8 cellular contexts compared by ENCODE assay signal in the genomic region with DNA sequence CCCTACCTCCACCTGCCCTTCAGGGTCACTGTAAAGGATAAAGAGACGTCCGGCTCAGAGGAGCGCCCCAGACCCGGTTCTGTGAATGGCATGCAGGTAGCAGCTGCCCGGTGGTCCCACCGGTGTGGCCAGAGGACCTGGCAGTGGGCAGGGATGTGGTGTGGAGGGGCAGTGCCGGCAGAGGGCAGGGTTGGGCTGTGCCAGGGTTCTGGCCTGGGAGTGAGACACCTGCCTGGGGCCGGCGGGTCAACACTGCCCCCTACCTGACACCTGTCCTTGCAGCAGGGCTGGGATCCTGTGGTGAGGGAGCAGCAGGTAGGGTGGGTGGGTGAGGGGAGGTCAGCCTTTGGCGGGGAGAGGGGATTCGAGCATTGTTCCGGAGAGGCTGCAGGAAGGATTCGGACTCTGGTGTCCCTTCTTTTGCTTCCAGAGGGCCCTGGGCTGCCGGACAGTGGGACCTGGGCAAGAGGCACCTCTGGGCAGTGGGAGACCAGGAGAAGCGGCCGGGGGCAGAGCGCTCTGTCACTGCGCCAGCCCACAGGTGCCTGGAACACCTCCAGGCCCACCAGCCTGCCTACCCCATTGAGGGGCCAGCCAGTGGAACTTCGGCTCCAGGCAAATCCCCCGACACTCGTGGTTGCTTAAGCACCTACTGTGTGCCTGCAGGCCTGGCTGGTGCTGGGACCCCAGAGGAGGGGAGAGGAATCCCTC. TPM values are rescaled to one million over a fixed set of nuclear protein-coding genes. Genes with fewer than 3 reads are reported as not detected.
A peak's percentile ranks its signal among the peaks of the same experiment; 100 is the strongest.
DNase-seq lines count a peak whose midpoint lies in the region; ATAC-seq and TF ChIP-seq lines count a peak whose summit lies in the region.

No MANE protein-coding gene starts in this region.

- no peaks in the 10 kb centered on the region for H3K9me3 ChIP-seq in cardiac muscle cell (ENCODE audit: low read depth)

- no peak overlapping the region for H3K27ac Mint-ChIP-seq in GM23338
- H3K27ac Mint-ChIP-seq in progenitor cell of endocrine pancreas, result peak overlapping the region; percentile 78

- H3F3A ChIP-seq in GM23338 (replicated peaks; ENCODE audit: low read depth), result peaks cover 6% of the 10 kb centered on the region; the same call in 1 of the 2 replicates

- H4K20me1 ChIP-seq in GM23338 (replicated peaks; ENCODE audit: insufficient read depth), result 0 out of 2 replicates have a peak, but pooled peaks cover 4% of the 10 kb centered on the region

- H3K4me3 ChIP-seq in GM23338 (peak overlapping the region; percentile 67), cardiac muscle cell (no peak overlapping the region)

- H3K4me3 Mint-ChIP-seq in GM23338 (peak overlapping the region; percentile 70), progenitor cell of endocrine pancreas (ENCODE audit: low read depth) (peak overlapping the region; percentile 50)

- H3K36me3 Mint-ChIP-seq in GM23338 (ENCODE audit: low read depth) (no peaks in the 10 kb centered on the region; the same call in 1 of the 3 replicates), progenitor cell of endocrine pancreas (ENCODE audit: insufficient read depth) (no peaks in the 10 kb centered on the region)

- no peaks in the 10 kb centered on the region for H3K79me2 ChIP-seq in GM23338 (replicated peaks; ENCODE audit: insufficient read depth)

- H3K27me3 Mint-ChIP-seq in GM23338 (ENCODE audit: insufficient read depth, low read depth, poor library complexity), result peaks cover 50% of the 10 kb centered on the region
- H3K27me3 Mint-ChIP-seq in progenitor cell of endocrine pancreas, result peaks cover 39% of the 10 kb centered on the region

- H3K4me1 Mint-ChIP-seq in GM23338 (peaks cover 13% of the 10 kb centered on the region; the same call in 1 of the 3 replicates), progenitor cell of endocrine pancreas (ENCODE audit: low read depth) (peaks cover 8% of the 10 kb centered on the region)

- no peaks in the 10 kb centered on the region for H3K36me3 ChIP-seq in GM23338 (ENCODE audit: insufficient read depth)
- H3K36me3 ChIP-seq in cardiac muscle cell, result no peaks in the 10 kb centered on the region

- H3K27me3 ChIP-seq in GM23338 (ENCODE audit: insufficient read depth), result peaks cover 41% of the 10 kb centered on the region
- H3K27me3 ChIP-seq in cardiac muscle cell, result peaks cover 58% of the 10 kb centered on the region

- no peaks in the 10 kb centered on the region for H3K9me2 ChIP-seq in GM23338 (ENCODE audit: insufficient read depth)

- H3K4me1 ChIP-seq in GM23338 (ENCODE audit: insufficient read depth), result peaks cover 10% of the 10 kb centered on the region; the same call in 1 of the 2 replicates
- peaks cover 7% of the 10 kb centered on the region for H3K4me1 ChIP-seq in cardiac muscle cell (ENCODE audit: low read depth)

- TF ChIP-seq CTCF in GM23338 (conservative IDR thresholded peaks at IDR 0.05; ENCODE audit: low read depth in 2 of 2) (peak; percentile 78 to 100), cardiac muscle cell (IDR thresholded peaks at IDR 0.05; ENCODE audit: low read depth, low read length) (peak; percentile 42), progenitor cell of endocrine pancreas (IDR thresholded peaks at IDR 0.05; ENCODE audit: unreplicated experiment) (peak; percentile 74)

- peak overlapping the region; percentile 98 for H3K4me2 ChIP-seq in GM23338

- ATAC-seq in GM23338, result peak; percentile 76

- peak overlapping the region; percentile 91; the same call in 1 of the 2 replicates for H2AFZ ChIP-seq in GM23338

- peak; percentile 58 for DNase-seq in DMS153 (lab: John Stamatoyannopoulos, UW)
- peak; percentile 94 for DNase-seq in GM23338 (ENCODE audit: low spot score)
- peak; percentile 76 for DNase-seq in NCI-H226
- peak; percentile 23 for DNase-seq in activated T-helper 9 cell treated with anti-CD3 and anti-CD28 coated beads, Interleukin-2, amount 50 U/mL, for 16 hours (ENCODE audit: low read depth)
- DNase-seq in cardiac muscle cell (ENCODE audit: low read depth in 1 of 2, low spot score in 1 of 2), result peak; percentile 51 to 72
- DNase-seq in progenitor cell of endocrine pancreas (ENCODE audit: low spot score, unreplicated experiment), result peak; percentile 76
- DNase-seq in Ammon's horn (ENCODE audit: low spot score), result no peak
- no peak for DNase-seq in KG1 (lab: John Stamatoyannopoulos, UW)

- H3K27ac ChIP-seq in GM23338 (ENCODE audit: low read depth) (0 out of 2 replicates have a peak overlapping the region, but pooled peaks have one; percentile 55), cardiac muscle cell (no peak overlapping the region)

- H3K9me3 Mint-ChIP-seq in GM23338, result peaks cover 7% of the 10 kb centered on the region; the same call in 2 of the 3 replicates
- no peaks in the 10 kb centered on the region for H3K9me3 Mint-ChIP-seq in progenitor cell of endocrine pancreas (ENCODE audit: low read depth)

TF ChIP-seq in GM23338, 12 proteins besides CTCF, POLR2A, EP300 and RAD21 (continues in another document):
- TF ChIP-seq EZH2 (IDR thresholded peaks at IDR 0.05; ENCODE audit: low read depth, unreplicated experiment), result no peak
- TF ChIP-seq, protein P1, sequence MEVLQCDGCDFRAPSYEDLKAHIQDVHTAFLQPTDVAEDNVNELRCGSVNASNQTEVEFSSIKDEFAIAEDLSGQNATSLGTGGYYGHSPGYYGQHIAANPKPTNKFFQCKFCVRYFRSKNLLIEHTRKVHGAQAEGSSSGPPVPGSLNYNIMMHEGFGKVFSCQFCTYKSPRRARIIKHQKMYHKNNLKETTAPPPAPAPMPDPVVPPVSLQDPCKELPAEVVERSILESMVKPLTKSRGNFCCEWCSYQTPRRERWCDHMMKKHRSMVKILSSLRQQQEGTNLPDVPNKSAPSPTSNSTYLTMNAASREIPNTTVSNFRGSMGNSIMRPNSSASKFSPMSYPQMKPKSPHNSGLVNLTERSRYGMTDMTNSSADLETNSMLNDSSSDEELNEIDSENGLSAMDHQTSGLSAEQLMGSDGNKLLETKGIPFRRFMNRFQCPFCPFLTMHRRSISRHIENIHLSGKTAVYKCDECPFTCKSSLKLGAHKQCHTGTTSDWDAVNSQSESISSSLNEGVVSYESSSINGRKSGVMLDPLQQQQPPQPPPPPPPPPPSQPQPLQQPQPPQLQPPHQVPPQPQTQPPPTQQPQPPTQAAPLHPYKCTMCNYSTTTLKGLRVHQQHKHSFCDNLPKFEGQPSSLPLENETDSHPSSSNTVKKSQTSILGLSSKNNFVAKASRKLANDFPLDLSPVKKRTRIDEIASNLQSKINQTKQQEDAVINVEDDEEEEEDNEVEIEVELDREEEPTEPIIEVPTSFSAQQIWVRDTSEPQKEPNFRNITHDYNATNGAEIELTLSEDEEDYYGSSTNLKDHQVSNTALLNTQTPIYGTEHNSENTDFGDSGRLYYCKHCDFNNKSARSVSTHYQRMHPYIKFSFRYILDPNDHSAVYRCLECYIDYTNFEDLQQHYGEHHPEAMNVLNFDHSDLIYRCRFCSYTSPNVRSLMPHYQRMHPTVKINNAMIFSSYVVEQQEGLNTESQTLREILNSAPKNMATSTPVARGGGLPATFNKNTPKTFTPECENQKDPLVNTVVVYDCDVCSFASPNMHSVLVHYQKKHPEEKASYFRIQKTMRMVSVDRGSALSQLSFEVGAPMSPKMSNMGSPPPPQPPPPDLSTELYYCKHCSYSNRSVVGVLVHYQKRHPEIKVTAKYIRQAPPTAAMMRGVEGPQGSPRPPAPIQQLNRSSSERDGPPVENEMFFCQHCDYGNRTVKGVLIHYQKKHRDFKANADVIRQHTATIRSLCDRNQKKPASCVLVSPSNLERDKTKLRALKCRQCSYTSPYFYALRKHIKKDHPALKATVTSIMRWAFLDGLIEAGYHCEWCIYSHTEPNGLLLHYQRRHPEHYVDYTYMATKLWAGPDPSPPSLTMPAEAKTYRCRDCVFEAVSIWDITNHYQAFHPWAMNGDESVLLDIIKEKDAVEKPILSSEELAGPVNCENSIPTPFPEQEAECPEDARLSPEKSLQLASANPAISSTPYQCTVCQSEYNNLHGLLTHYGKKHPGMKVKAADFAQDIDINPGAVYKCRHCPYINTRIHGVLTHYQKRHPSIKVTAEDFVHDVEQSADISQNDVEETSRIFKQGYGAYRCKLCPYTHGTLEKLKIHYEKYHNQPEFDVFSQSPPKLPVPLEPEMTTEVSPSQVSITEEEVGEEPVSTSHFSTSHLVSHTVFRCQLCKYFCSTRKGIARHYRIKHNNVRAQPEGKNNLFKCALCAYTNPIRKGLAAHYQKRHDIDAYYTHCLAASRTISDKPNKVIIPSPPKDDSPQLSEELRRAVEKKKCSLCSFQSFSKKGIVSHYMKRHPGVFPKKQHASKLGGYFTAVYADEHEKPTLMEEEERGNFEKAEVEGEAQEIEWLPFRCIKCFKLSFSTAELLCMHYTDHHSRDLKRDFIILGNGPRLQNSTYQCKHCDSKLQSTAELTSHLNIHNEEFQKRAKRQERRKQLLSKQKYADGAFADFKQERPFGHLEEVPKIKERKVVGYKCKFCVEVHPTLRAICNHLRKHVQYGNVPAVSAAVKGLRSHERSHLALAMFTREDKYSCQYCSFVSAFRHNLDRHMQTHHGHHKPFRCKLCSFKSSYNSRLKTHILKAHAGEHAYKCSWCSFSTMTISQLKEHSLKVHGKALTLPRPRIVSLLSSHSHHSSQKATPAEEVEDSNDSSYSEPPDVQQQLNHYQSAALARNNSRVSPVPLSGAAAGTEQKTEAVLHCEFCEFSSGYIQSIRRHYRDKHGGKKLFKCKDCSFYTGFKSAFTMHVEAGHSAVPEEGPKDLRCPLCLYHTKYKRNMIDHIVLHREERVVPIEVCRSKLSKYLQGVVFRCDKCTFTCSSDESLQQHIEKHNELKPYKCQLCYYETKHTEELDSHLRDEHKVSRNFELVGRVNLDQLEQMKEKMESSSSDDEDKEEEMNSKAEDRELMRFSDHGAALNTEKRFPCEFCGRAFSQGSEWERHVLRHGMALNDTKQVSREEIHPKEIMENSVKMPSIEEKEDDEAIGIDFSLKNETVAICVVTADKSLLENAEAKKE (CRISPR knock-in tag; IDR thresholded peaks at IDR 0.05), result no peak

RNA-seq across cellular contexts. Expression of gene PHLDA2, which starts 1.6 kb away (rescaled TPM):
- 3.8 TPM in 1 of 2 replicates, not detected in the other for total RNA-seq in GM23338 (2014; rRNA removed; shearing (Covaris generic))
- polyA plus RNA-seq in GM23338 (2016; fragmentation: Nextera tagmentation; extraction: Ambion mirVana), result 16.5 and 19.2 TPM in 2 replicates
- total RNA-seq in cardiac muscle cell, result 1.1 TPM in 1 of 2 replicates, not detected in the other
- polyA plus RNA-seq in cardiac muscle cell, result 0.73 and 3.8 TPM in 2 replicates
- total RNA-seq in progenitor cell of endocrine pancreas, result 1.2 and 1.9 TPM in 2 replicates

RNA-seq across cellular contexts. Expression of gene CDKN1C, which starts 45.3 kb away (rescaled TPM):
- total RNA-seq in GM23338 (2014; rRNA removed; shearing (Covaris generic)), result 22.2 and 23.5 TPM in 2 replicates
- polyA plus RNA-seq in GM23338 (2016; fragmentation: Nextera tagmentation; extraction: Ambion mirVana) (19.3 and 23.6 TPM in 2 replicates), cardiac muscle cell (64.6 and 96.7 TPM in 2 replicates)
- total RNA-seq in cardiac muscle cell (108 and 127 TPM in 2 replicates), progenitor cell of endocrine pancreas (247 and 268 TPM in 2 replicates)

Comparison
In these comparisons a context has a peak if more than half of its experiments do, and no peak if none do; other contexts are left out.
1. DNase-seq: peak in DMS153 (single experiment), GM23338 (single experiment), NCI-H226 (single experiment), activated T-helper 9 cell treated with anti-CD3 and anti-CD28 coated beads, Interleukin-2, amount 50 U/mL, for 16 hours (single experiment), cardiac muscle cell (2 of 2) and progenitor cell of endocrine pancreas (single experiment); none in Ammon's horn (single experiment) and KG1 (single experiment).
2. Peak in every context shown above with its lines, with median percentiles within 50 percentile points of each other: CTCF ChIP-seq.